34 cellular contexts compared by ENCODE assay signal in genomic region chr4:38547052-38547451, GRCh38.
"Had no signal": no experiment of that assay in that cellular context is flagged by ENCODE, and none has a peak within 500 bp of the region (broad histone marks: within the 10 kb centered on the region; RNA-seq: fewer than 3 reads in every experiment).

No MANE protein-coding gene starts in this region.

- H3K27me3 ChIP-seq: MG63 had no signal

- DNase-seq: Karpas-422, Kasumi-1, MG63, MM.1S, MV-4-11, NCI-H1048, NCI-H1092, NCI-H1092 treated with DMSO at 0.1 percent for 48 hours, NCI-H1105, NCI-H1105 treated with DMSO at 0.1 percent for 48 hours, NCI-H1417, NCI-H1417 treated with DMSO at 0.1 percent for 48 hours, NCI-H1436, NCI-H1436 treated with DMSO at 0.1 percent for 48 hours, NCI-H146, NCI-H1694, NCI-H1694 treated with DMSO at 0.1 percent for 48 hours, NCI-H187, NCI-H187 treated with DMSO at 0.1 percent for 48 hours, NCI-H1930, NCI-H2029, NCI-H2029 treated with DMSO at 0.1 percent for 48 hours, NCI-H2081, NCI-H2081 treated with DMSO at 0.1 percent for 48 hours, NCI-H2107, NCI-H2171, NCI-H2171 treated with DMSO at 0.1 percent for 48 hours, NCI-H2227 treated with DMSO at 0.1 percent for 48 hours, NCI-H226, NCI-H345, NCI-H446, NCI-H446 treated with DMSO at 0.1 percent for 48 hours, NCI-H510A, NCI-H510A treated with DMSO at 0.1 percent for 48 hours had no signal

- H3K9me3 ChIP-seq: MG63 had no signal

- H3K36me3 ChIP-seq: MG63 had no signal

- H3K4me3 ChIP-seq: MG63 had no signal
